ENCODE assay signal across 20 cellular contexts in the genomic region with DNA sequence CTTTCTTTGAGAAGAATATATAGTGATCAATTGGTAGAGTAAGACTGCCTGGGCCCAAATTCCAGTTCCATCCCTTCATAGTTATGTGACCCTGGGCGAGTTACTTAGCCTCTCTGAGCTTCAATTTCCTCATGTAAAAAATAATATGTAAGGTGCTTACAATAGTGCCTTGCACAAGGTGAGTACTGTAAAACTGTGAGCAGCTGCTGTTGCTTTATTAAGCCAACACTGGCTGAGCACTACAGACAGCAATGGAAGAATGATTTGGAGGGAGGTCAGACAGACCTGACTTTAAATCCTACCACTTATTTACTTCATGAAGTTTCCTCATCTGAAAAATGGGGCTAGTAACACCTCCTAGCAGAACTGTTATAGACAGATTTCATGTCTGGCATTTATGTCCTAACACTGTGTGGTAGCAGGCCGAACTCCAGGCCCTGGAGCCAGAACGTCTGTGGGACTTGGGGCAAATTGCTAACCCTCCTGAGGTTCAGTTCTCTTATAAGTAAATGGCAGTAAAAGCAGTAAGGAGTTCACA. TPM values are rescaled to one million over a fixed set of nuclear protein-coding genes. Genes with fewer than 3 reads are reported as not detected.
DNase-seq lines count a peak whose midpoint lies in the region; ATAC-seq and TF ChIP-seq lines count a peak whose summit lies in the region.
"Had no signal": no experiment of that assay in that cellular context is flagged by ENCODE, and none has a peak within 500 bp of the region (broad histone marks: within the 10 kb centered on the region; RNA-seq: fewer than 3 reads in every experiment).

No MANE protein-coding gene starts in this region.

- ATAC-seq in GM23338: no peak
- ATAC-seq in GM21381 (IDR thresholded peaks at IDR 0.05; ENCODE audit: unreplicated experiment): no peak
- ATAC-seq: HCT116 had no signal

- H3K27me3 ChIP-seq in GM23338 (ENCODE audit: insufficient read depth) (no peaks in the 10 kb centered on the region), esophagus muscularis mucosa (no peaks in the 10 kb centered on the region)
- H3K27me3 ChIP-seq: BLaER1 had no signal

- H3K79me2 ChIP-seq in GM23338 (replicated peaks; ENCODE audit: insufficient read depth): no peaks in the 10 kb centered on the region

- no peak overlapping the region for H3K4me2 ChIP-seq in GM23338
- H3K4me2 ChIP-seq: BLaER1 had no signal

- H3K4me1 Mint-ChIP-seq in GM23338 (peaks cover 7% of the 10 kb centered on the region), nephron progenitor cell (peaks cover 11% of the 10 kb centered on the region)
- H3K4me1 Mint-ChIP-seq: IgD-negative memory B cell had no signal

- H3K27ac Mint-ChIP-seq in GM23338 (peak overlapping the region; percentile 21; the same call in 1 of the 2 replicates), nephron progenitor cell (peak overlapping the region; percentile 94)
- H3K27ac Mint-ChIP-seq: CD4-positive, alpha-beta T cell; IgD-negative memory B cell had no signal

- H3K36me3 Mint-ChIP-seq in GM23338 (ENCODE audit: low read depth) (no peaks in the 10 kb centered on the region), nephron progenitor cell (ENCODE audit: low read depth) (peaks cover under 1% of the 10 kb centered on the region)
- H3K36me3 Mint-ChIP-seq: IgD-negative memory B cell had no signal

- no peak for TF ChIP-seq POLR2A in esophagus muscularis mucosa (IDR thresholded peaks at IDR 0.05; ENCODE audit: low read depth)

- no peaks in the 10 kb centered on the region for H3K9me2 ChIP-seq in GM23338 (ENCODE audit: insufficient read depth)

- no peaks in the 10 kb centered on the region for H3F3A ChIP-seq in GM23338 (replicated peaks; ENCODE audit: low read depth)

- TF ChIP-seq EP300 in esophagus muscularis mucosa (IDR thresholded peaks at IDR 0.05): no peak

- in situ Hi-C loops in G401 (cut with HindIII; ENCODE audit: low sequenced_read_pairs): no loop called here

- H3K27ac ChIP-seq in GM23338 (ENCODE audit: low read depth) (no peak overlapping the region), esophagus muscularis mucosa (replicated peaks in 1 of 4) (peak overlapping the region; percentile 26 to 67 (median 47))
- H3K27ac ChIP-seq: BLaER1 had no signal

- H3K4me1 ChIP-seq in GM23338 (ENCODE audit: insufficient read depth) (peaks cover 15% of the 10 kb centered on the region), esophagus muscularis mucosa (peaks cover 10 to 70% (median 62%) of the 10 kb centered on the region in 4 donors)
- H3K4me1 ChIP-seq: BLaER1 had no signal

- H3K9me3 ChIP-seq in esophagus muscularis mucosa: no peaks in the 10 kb centered on the region
- H3K9me3 ChIP-seq: BLaER1 had no signal

- DNase-seq in G401 (ENCODE audit: low spot score) (peak; percentile 62), GM23338 (ENCODE audit: low spot score) (no peak), esophagus muscularis mucosa (ENCODE audit: extremely low spot score) (no peak), nephron progenitor cell (no peak), D341Med (ENCODE audit: low spot score) (no peak), SKM-1 (lab: John Stamatoyannopoulos, UW; ENCODE audit: unreplicated experiment) (no peak)
- DNase-seq: ACHN; CD4-positive, alpha-beta T cell; COR-L47; DMS 273 treated with DMSO at 0.1 percent for 48 hours; DND-41; NCI-H1105; NCI-H146; NCI-H2081; NCI-H446; NCI-H526 had no signal

- H3K9me3 Mint-ChIP-seq in GM23338 (no peaks in the 10 kb centered on the region), nephron progenitor cell (peaks cover 2% of the 10 kb centered on the region)
- H3K9me3 Mint-ChIP-seq: CD4-positive, alpha-beta T cell; IgD-negative memory B cell had no signal

- TF ChIP-seq CTCF in GM23338 (conservative IDR thresholded peaks at IDR 0.05; ENCODE audit: low read depth in 2 of 2): no peak
- no peak for TF ChIP-seq CTCF in esophagus muscularis mucosa (IDR thresholded peaks at IDR 0.05)
- no peak for TF ChIP-seq CTCF in nephron progenitor cell (IDR thresholded peaks at IDR 0.05)

- intact Hi-C loops in esophagus muscularis mucosa (cut with DNase I): no loop called here

- no peaks in the 10 kb centered on the region for H4K20me1 ChIP-seq in GM23338 (replicated peaks; ENCODE audit: insufficient read depth)
- H4K20me1 ChIP-seq: BLaER1 had no signal

- H3K36me3 ChIP-seq in GM23338 (ENCODE audit: insufficient read depth) (no peaks in the 10 kb centered on the region), esophagus muscularis mucosa (no peaks in the 10 kb centered on the region)
- H3K36me3 ChIP-seq: BLaER1 had no signal

- H3K4me3 ChIP-seq in GM23338: no peak overlapping the region
- no peak overlapping the region for H3K4me3 ChIP-seq in esophagus muscularis mucosa
- H3K4me3 ChIP-seq: BLaER1 had no signal

- H3K4me3 Mint-ChIP-seq in GM23338 (no peak overlapping the region), nephron progenitor cell (no peak overlapping the region)
- H3K4me3 Mint-ChIP-seq: CD4-positive, alpha-beta T cell; IgD-negative memory B cell had no signal

- WGBS in esophagus muscularis mucosa: 65% methylated on average over 3 of the region's 3 CpGs

- H2AFZ ChIP-seq in GM23338: no peak overlapping the region

- no peaks in the 10 kb centered on the region for H3K27me3 Mint-ChIP-seq in GM23338 (ENCODE audit: insufficient read depth, low read depth, poor library complexity)
- no peaks in the 10 kb centered on the region for H3K27me3 Mint-ChIP-seq in nephron progenitor cell (ENCODE audit: low read depth, poor library complexity)

TF ChIP-seq in GM23338, 12 proteins besides CTCF, POLR2A, EP300 and RAD21:
- TF ChIP-seq EZH2phosphoT487 (IDR thresholded peaks at IDR 0.05; ENCODE audit: unreplicated experiment) (no peak), ZNF331 (CRISPR knock-in tag; IDR thresholded peaks at IDR 0.05; ENCODE audit: low read depth) (no peak), CREB1 (CRISPR knock-in tag; IDR thresholded peaks at IDR 0.05; ENCODE audit: low read depth) (no peak)
TF ChIP-seq in GM23338: peak in this region for 0.

RNA-seq across cellular contexts. Expression of gene RNF150, which starts 53.8 kb away (rescaled TPM):
- 0.18 and 0.85 TPM in 2 replicates for total RNA-seq in G401 (2014; rRNA removed; shearing (Covaris generic))
- total RNA-seq in GM23338 (2014; rRNA removed; shearing (Covaris generic)): 5.2 and 6.1 TPM in 2 replicates
- 1.2 and 1.3 TPM in 2 replicates for polyA plus RNA-seq in GM23338 (2016; fragmentation: Nextera tagmentation; extraction: Ambion mirVana)
- 10 to 100 TPM; 33.1 to 53.3 (median 43.6) TPM for total RNA-seq in esophagus muscularis mucosa
- total RNA-seq: CD4-positive, alpha-beta T cell had no signal
- polyA plus RNA-seq: IgD-negative memory B cell had no signal
